Comparison of ENCODE assay signal across 7 cellular contexts in genomic region chr4:1167244-1167949, GRCh38. TPM values are rescaled to one million over a fixed set of nuclear protein-coding genes. Genes with fewer than 3 reads are reported as not detected.
DNase-seq lines count a peak whose midpoint lies in the region; ATAC-seq, FAIRE-seq and TF ChIP-seq lines count a peak whose summit lies in the region.

No MANE protein-coding gene starts in this region.

- CTCF ChIA-PET in MCF 10A (lab: Yijun Ruan, JAX) = interaction anchor here (0.5 to 2.7 kb wide), 19 partner anchors 8 to 493 kb away, joined by 3 to 14 read pairs (median 5); no protein-coding TSS in a partner anchor

- H3K9me3 Mint-ChIP-seq in MCF 10A (ENCODE audit: unreplicated experiment) = no peaks in the 10 kb centered on the region

- POLR2A ChIA-PET in MCF 10A (lab: Yijun Ruan, JAX) = interaction anchor here (0.5 to 2.3 kb wide), 6 partner anchors 10 to 179 kb away, joined by 3 to 9 read pairs (median 4); no protein-coding TSS in a partner anchor

- no peaks in the 10 kb centered on the region for H3K4me1 Mint-ChIP-seq in MCF 10A (ENCODE audit: insufficient read depth, unreplicated experiment)

- peak; percentile 87 for FAIRE-seq in GM18507 (lab: Jason Lieb, UNC)

- peak; percentile 80 for TF ChIP-seq CTCF in MCF 10A (IDR thresholded peaks at IDR 0.05; ENCODE audit: unreplicated experiment)

- BruUV-seq in MCF 10A (replicated peaks; lab: Mats Ljungman, UMichigan) = no TSS peak

- DNase-seq in GM18507 (ENCODE audit: extremely low spot score, insufficient read length, low read depth) (no peak), NCI-H2107 treated with DMSO at 0.1 percent for 48 hours (lab: John Stamatoyannopoulos, UW; ENCODE audit: unreplicated experiment) (peak; percentile 55), UCSD-AML1 (lab: John Stamatoyannopoulos, UW; ENCODE audit: unreplicated experiment) (peak; percentile 54), MCF 10A (ENCODE audit: unreplicated experiment) (peak; percentile 56), iPS-NIHi7 (ENCODE audit: extremely low spot score) (peak; percentile 88), smooth muscle cell of the brain vasculature (ENCODE audit: low read depth, low spot score) (peak; percentile 23)

- H3K4me3 Mint-ChIP-seq in MCF 10A (ENCODE audit: unreplicated experiment) = peak overlapping the region; percentile 59

- no peak overlapping the region for H3K27ac Mint-ChIP-seq in MCF 10A (ENCODE audit: low read depth, unreplicated experiment)

- H3K36me3 Mint-ChIP-seq in MCF 10A (ENCODE audit: insufficient read depth, unreplicated experiment) = no peaks in the 10 kb centered on the region

- intact Hi-C loops in MCF 10A (cut with micrococcal nuclease) = loop anchor here (1.0 to 5.0 kb wide), 3 partner anchors 80 to 184 kb away; partner anchors contain the start of gene CTBP1

- H3K27me3 Mint-ChIP-seq in MCF 10A (ENCODE audit: insufficient read depth, unreplicated experiment) = no peaks in the 10 kb centered on the region

- peak; percentile 78 for ATAC-seq in HG02973 (IDR thresholded peaks at IDR 0.05; ENCODE audit: unreplicated experiment)

RNA-seq across cellular contexts. Expression of gene SPON2, which starts 5.0 kb away (rescaled TPM):
- 0.54 and 0.64 TPM in 2 replicates for total RNA-seq in MCF 10A (2022)

RNA-seq across cellular contexts. Expression of gene RNF212, which starts 54.0 kb away (rescaled TPM):
- total RNA-seq in MCF 10A (2022) = not detected in 2 replicates
